ENCODE assay signal across 8 cellular contexts in genomic region chr7:4683884-4684565, GRCh38. TPM values are rescaled to one million over a fixed set of nuclear protein-coding genes. Genes with fewer than 3 reads are reported as not detected.
DNase-seq lines count a peak whose midpoint lies in the region; ATAC-seq, FAIRE-seq and TF ChIP-seq lines count a peak whose summit lies in the region.

No MANE protein-coding gene starts in this region.

- H3K4me3 Mint-ChIP-seq in Caco-2 (ENCODE audit: unreplicated experiment) = peak overlapping the region; percentile 94

- TSS peak; percentile 52 for BruUV-seq in Caco-2 (replicated peaks; lab: Mats Ljungman, UMichigan)

- H3K4me1 Mint-ChIP-seq in Caco-2 (ENCODE audit: low read depth, unreplicated experiment) = peaks cover 18% of the 10 kb centered on the region

- no peaks in the 10 kb centered on the region for H3K9me3 Mint-ChIP-seq in Caco-2 (ENCODE audit: unreplicated experiment)

- peak overlapping the region; percentile 52 for H3K27ac ChIP-seq in adipose tissue (ENCODE audit: low read depth, low read length)
- H3K27ac ChIP-seq in heart right ventricle = peak overlapping the region; percentile 91 to 98 (median 95)

- FAIRE-seq in H54 (lab: Jason Lieb, UNC) = no peak

- H3K27me3 Mint-ChIP-seq in Caco-2 (ENCODE audit: insufficient read depth, unreplicated experiment) = no peaks in the 10 kb centered on the region

- TF ChIP-seq POLR2A in H54 (IDR thresholded peaks at IDR 0.05; ENCODE audit: low read depth, low read length) = no peak

- POLR2A ChIA-PET in Caco-2 (lab: Charles Lee) = interaction anchor here (0.6 kb wide), 1 partner anchor 92 kb away, joined by 7 read pairs; no protein-coding TSS in a partner anchor

- no peaks in the 10 kb centered on the region for H3K36me3 ChIP-seq in Caco-2 (ENCODE audit: control insufficient read depth, insufficient read depth, low read length)
- H3K36me3 ChIP-seq in heart right ventricle = peaks cover 0 to 7% (median 0%) of the 10 kb centered on the region in 9 donors

- peaks cover 6% of the 10 kb centered on the region; the same call in 1 of the 2 replicates for H3K4me1 ChIP-seq in Caco-2
- peaks cover 6 to 60% (median 39%) of the 10 kb centered on the region in 9 donors for H3K4me1 ChIP-seq in heart right ventricle

- ATAC-seq in heart right ventricle = peak; percentile 52 to 90 (median 85)

- H3K27me3 ChIP-seq in Caco-2 (replicated peaks; ENCODE audit: control insufficient read depth, insufficient read depth, low read length) (no peaks in the 10 kb centered on the region), heart right ventricle (no peaks in the 10 kb centered on the region)

- H3K4me3 ChIP-seq in Caco-2 (ENCODE audit: low read depth, low read length) (peak overlapping the region; percentile 100), heart right ventricle (peak overlapping the region; percentile 42 to 99 (median 93))

- peaks cover 30% of the 10 kb centered on the region for H3K36me3 Mint-ChIP-seq in Caco-2 (ENCODE audit: insufficient read depth, unreplicated experiment)

- DNase-seq in Caco-2 = peak in 1 of 2 experiments; percentile 16
- peak; percentile 79 for DNase-seq in H54 (ENCODE audit: insufficient read length, low spot score)
- DNase-seq in RPMI7951 (ENCODE audit: low read depth) = peak; percentile 84
- DNase-seq in heart right ventricle = peak; percentile 64 to 78
- peak; percentile 62 for DNase-seq in retina
- no peak for DNase-seq in UCSD-AML1 (lab: John Stamatoyannopoulos, UW; ENCODE audit: unreplicated experiment)
- DNase-seq in NCI-H1092 (lab: John Stamatoyannopoulos, UW) = no peak

- no peaks in the 10 kb centered on the region for H3K9me3 ChIP-seq in Caco-2
- H3K9me3 ChIP-seq in heart right ventricle = no peaks in the 10 kb centered on the region

- intact Hi-C loops in Caco-2 (cut with micrococcal nuclease; ENCODE audit: unreplicated experiment) (loop anchor here (5.0 kb wide), 1 partner anchor 68 kb away; no protein-coding TSS in a partner anchor), heart right ventricle (cut with DNase I) (loop anchor here (2.0 to 10.0 kb wide), 13 partner anchors 33 to 73 kb away; no protein-coding TSS in a partner anchor)

- CTCF ChIA-PET in Caco-2 (lab: Charles Lee) = interaction anchor here (0.5 to 0.7 kb wide), 2 partner anchors 18 to 235 kb away, joined by 4 read pairs; no protein-coding TSS in a partner anchor

- TF ChIP-seq CTCF in Caco-2 (IDR thresholded peaks at IDR 0.05; ENCODE audit: insufficient read depth in 1 of 2, low read depth in 1 of 2, low read length in 1 of 2, severe bottlenecking in 1 of 2, unreplicated experiment in 1 of 2) (no peak), heart right ventricle (IDR thresholded peaks at IDR 0.05) (peak in 3 of 9 donors; percentile 14 to 26 (median 25))

- 0 to 3% (median 2%) methylated on average over 15 to 16 of the region's 16 CpGs for WGBS in adipose tissue, 3 donors
- WGBS in heart right ventricle, 2 donors = 3 to 4% methylated on average over 16 of the region's 16 CpGs

- peak overlapping the region; percentile 96 for H3K27ac Mint-ChIP-seq in Caco-2 (ENCODE audit: unreplicated experiment)

RNA-seq across cellular contexts. Expression of gene FOXK1, which starts 1.9 kb away (rescaled TPM):
- total RNA-seq in Caco-2 (2022) (50.8 and 51.2 TPM in 2 replicates), heart right ventricle (10 to 100 TPM; 17.6 to 30.6 (median 25.4) TPM)
- 8.8 and 12.3 TPM in 2 replicates for total RNA-seq in RPMI7951 (2014; rRNA removed; shearing (Covaris generic))
- polyA plus RNA-seq in adipose tissue (1 to 10 TPM; 4.7 to 9.1 (median 7.8) TPM), heart right ventricle (1 to 10 TPM; 3.6 to 9.8 TPM)

Comparison
In these comparisons a context has a peak if more than half of its experiments do, and no peak if none do; other contexts are left out.
1. DNase-seq: peak in H54 (single experiment), RPMI7951 (single experiment), heart right ventricle (2 of 2) and retina (single experiment); none in UCSD-AML1 (single experiment) and NCI-H1092 (single experiment).